In genomic region chr4:100889898-100890297, GRCh38 we compare ENCODE assay signal across 24 cellular contexts.
"Had no signal": no experiment of that assay in that cellular context is flagged by ENCODE, and none has a peak within 500 bp of the region (broad histone marks: within the 10 kb centered on the region; RNA-seq: fewer than 3 reads in every experiment).

No MANE protein-coding gene starts in this region.

- H3K27ac Mint-ChIP-seq: IgD-negative memory B cell had no signal

- FAIRE-seq: HTR-8/SVneo, K562 had no signal

- H3K9me2 ChIP-seq: SK-N-SH had no signal

- H3K9ac ChIP-seq: SK-N-SH had no signal

- ATAC-seq: K562, Panc1, PC-3 had no signal

- DNase-seq: NCI-H1092; NCI-H1105 treated with DMSO at 0.1 percent for 48 hours; NCI-H1417 treated with DMSO at 0.1 percent for 48 hours; NCI-H146; NCI-H1694 treated with DMSO at 0.1 percent for 48 hours; NCI-H1930; NCI-H2081; NCI-H2107; NCI-H2227 treated with DMSO at 0.1 percent for 48 hours; NCI-H446; NCI-H510A; NCI-H524 treated with DMSO at 0.1 percent for 48 hours; NCI-H69; NCI-H774; NK-92 treated with Interleukin-12 subunit alpha and Interleukin-12 subunit beta, amount 100 ng/mL, for 24 hours; PC-3; SHP77; SK-N-SH had no signal

- H3K4me2 ChIP-seq: SK-N-SH had no signal

- H3K27ac ChIP-seq: HL-60, RWPE1 had no signal

- H3K4me1 Mint-ChIP-seq: IgD-negative memory B cell had no signal

- H3K4me3 ChIP-seq: K562 had no signal

- H3K4me3 Mint-ChIP-seq: IgD-negative memory B cell had no signal

- H3K36me3 Mint-ChIP-seq: IgD-negative memory B cell had no signal
